In genomic region chr9:127608104-127608966, GRCh38 we compare ENCODE assay signal across 8 cellular contexts. TPM values are rescaled to one million over a fixed set of nuclear protein-coding genes. Genes with fewer than 3 reads are reported as not detected.
DNase-seq lines count a peak whose midpoint lies in the region; ATAC-seq lines count a peak whose summit lies in the region.

No MANE protein-coding gene starts in this region.

- DNase-seq in NCI-H345 treated with DMSO at 0.1 percent for 48 hours (lab: John Stamatoyannopoulos, UW; ENCODE audit: unreplicated experiment) (peak; percentile 95), cerebellum (ENCODE audit: low spot score) (peak; percentile 94), left kidney (ENCODE audit: low read depth, low spot score) (peak; percentile 95), KG1 (lab: John Stamatoyannopoulos, UW) (no peak), dedifferentiated amniotic fluid mesenchymal stem cell (ENCODE audit: extremely low spot score) (no peak)
- peak; percentile 80 for DNase-seq in activated CD4-positive, alpha-beta T cell treated with anti-CD3 and anti-CD28 coated beads for 48 hours
- peak; percentile 50 to 74 (median 62) for DNase-seq in stimulated activated CD4-positive, alpha-beta T cell treated with anti-CD3 and anti-CD28 coated beads, Interleukin-1b, Interleukin-23, amount 100 ng/mL, for 24 hours (ENCODE audit: low read depth in 4 of 4, low spot score in 1 of 4)

- ATAC-seq in GM21825 (IDR thresholded peaks at IDR 0.05; ENCODE audit: unreplicated experiment): peak; percentile 39

RNA-seq across cellular contexts. Expression of gene STXBP1, which starts 3.7 kb away (rescaled TPM):
- 96.1 TPM for total RNA-seq in cerebellum

Comparison
In these comparisons a context has a peak if more than half of its experiments do, and no peak if none do; other contexts are left out.
1. DNase-seq: peak in NCI-H345 treated with DMSO at 0.1 percent for 48 hours (single experiment), activated CD4-positive, alpha-beta T cell treated with anti-CD3 and anti-CD28 coated beads for 48 hours (single experiment), cerebellum (single experiment), left kidney (single experiment) and stimulated activated CD4-positive, alpha-beta T cell treated with anti-CD3 and anti-CD28 coated beads, Interleukin-1b, Interleukin-23, amount 100 ng/mL, for 24 hours (4 of 4); none in KG1 (single experiment) and dedifferentiated amniotic fluid mesenchymal stem cell (single experiment).